ENCODE assay signal across 10 cellular contexts in the genomic region with DNA sequence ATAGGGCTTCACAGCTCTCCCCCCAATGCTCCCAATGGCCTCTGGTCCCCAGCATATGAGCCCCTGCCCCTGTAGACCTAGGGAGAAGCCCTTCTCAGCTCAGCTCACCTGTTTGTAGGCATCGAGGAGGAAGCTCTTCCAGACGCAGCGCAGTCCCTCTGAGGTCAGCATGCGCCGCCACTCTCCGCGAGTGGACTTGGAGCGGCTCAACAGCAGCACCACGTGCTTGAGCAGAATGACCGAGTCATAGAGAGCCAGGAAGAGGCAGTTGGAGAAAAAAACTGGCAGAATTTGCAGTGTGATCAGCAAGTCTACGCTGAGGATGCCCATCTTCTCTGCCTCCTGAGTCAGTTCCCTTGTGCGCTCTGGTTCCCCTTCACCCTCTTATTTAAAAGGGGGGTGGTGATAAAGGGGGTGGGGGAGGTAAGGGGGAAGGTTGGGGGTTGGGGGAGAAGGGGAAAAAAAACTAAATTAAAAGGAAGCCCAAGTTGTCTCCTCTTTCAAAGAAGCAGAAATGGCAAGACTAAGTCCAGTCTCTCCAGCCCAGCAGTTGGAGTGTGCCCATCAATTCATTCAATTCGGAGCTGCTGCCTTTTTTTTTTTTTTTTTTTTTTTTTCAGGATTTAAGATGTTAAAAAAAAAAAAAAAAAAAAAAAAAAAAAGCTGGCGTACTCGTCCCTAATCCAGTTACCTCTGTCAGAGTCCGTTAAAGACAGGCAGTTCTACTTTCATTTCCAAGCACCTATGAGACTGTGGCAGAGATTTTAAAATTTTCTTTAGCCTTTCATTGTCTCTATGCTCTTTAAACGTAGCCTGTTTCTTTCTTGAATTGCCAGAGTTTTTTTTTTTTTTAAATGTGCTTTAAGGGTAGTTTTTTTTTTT. TPM values are rescaled to one million over a fixed set of nuclear protein-coding genes. Genes with fewer than 3 reads are reported as not detected.
DNase-seq lines count a peak whose midpoint lies in the region; ATAC-seq and TF ChIP-seq lines count a peak whose summit lies in the region.
"Had no signal": no experiment of that assay in that cellular context is flagged by ENCODE, and none has a peak within 500 bp of the region (broad histone marks: within the 10 kb centered on the region; RNA-seq: fewer than 3 reads in every experiment).

A gene (minus strand): TSS at position 362 of the 882 bp plus-strand sequence. CDS start 32 bp downstream, at position 330.

- 30 to 58% (median 39%) methylated on average over 17 of the region's 17 CpGs for WGBS in stomach, 5 donors

- TF ChIP-seq EP300 in stomach (IDR thresholded peaks at IDR 0.05) = no peak

- intact Hi-C loops in stomach (cut with DNase I; ENCODE audit: low total_unique reads) = no loop called here

- ATAC-seq in GM19395 (IDR thresholded peaks at IDR 0.05; ENCODE audit: unreplicated experiment) (peak; percentile 16), GM18867 (IDR thresholded peaks at IDR 0.05; ENCODE audit: unreplicated experiment) (no peak)

- no peaks in the 10 kb centered on the region for H3K27me3 ChIP-seq in stomach

- H3K4me3 ChIP-seq in stomach = peak within 1 kb of the TSS; percentile 3 to 28 (median 20)

- DNase-seq in astrocyte of the hippocampus (ENCODE audit: low read depth, low spot score) (peak; percentile 21), iPS-NIHi11 (ENCODE audit: low spot score) (peak; percentile 5), stomach (no peak), NCI-H2107 treated with DMSO at 0.1 percent for 48 hours (lab: John Stamatoyannopoulos, UW; ENCODE audit: unreplicated experiment) (no peak), GDM1 (lab: John Stamatoyannopoulos, UW) (no peak)
- no peak for DNase-seq in activated T-cell treated with anti-CD3 and anti-CD28 coated beads, Interleukin-2, amount 50 U/mL, for 1 hour
- DNase-seq: activated naive CD4-positive, alpha-beta T cell treated with anti-CD3 and anti-CD28 coated beads for 36 hours; NCI-H1694 had no signal

- peaks cover 0 to 19% (median 9%) of the 10 kb centered on the region in 4 donors for H3K4me1 ChIP-seq in stomach

- no peak for TF ChIP-seq POLR2A in stomach (IDR thresholded peaks at IDR 0.05)

- no peak for TF ChIP-seq CTCF in stomach (IDR thresholded peaks at IDR 0.05)

- no peaks in the 10 kb centered on the region for H3K36me3 ChIP-seq in stomach

- peak within 1 kb of the TSS in 2 of 5 donors; percentile 38 to 47 for H3K27ac ChIP-seq in stomach

- H3K9me3 ChIP-seq in stomach = no peaks in the 10 kb centered on the region

RNA-seq across cellular contexts. Expression of the gene that starts here (rescaled TPM):
- total RNA-seq in stomach = 10 to 100 TPM in 3 of 5 donors, 1 to 10 TPM in 2; 1.2 to 26.6 (median 10.4) TPM
- 10 to 100 TPM; 18.6 to 21.7 (median 20.7) TPM for polyA plus RNA-seq in stomach
- total RNA-seq: activated naive CD4-positive, alpha-beta T cell treated with anti-CD3 and anti-CD28 coated beads for 36 hours had no signal

Comparison
In these comparisons a context has a peak if more than half of its experiments do, and no peak if none do; other contexts are left out.
1. DNase-seq: peak in astrocyte of the hippocampus (single experiment) and iPS-NIHi11 (single experiment); none in stomach (single experiment), activated T-cell treated with anti-CD3 and anti-CD28 coated beads, Interleukin-2, amount 50 U/mL, for 1 hour (single experiment), NCI-H2107 treated with DMSO at 0.1 percent for 48 hours (single experiment) and GDM1 (single experiment).